Comparison of ENCODE assay signal across 21 cellular contexts in the genomic region with DNA sequence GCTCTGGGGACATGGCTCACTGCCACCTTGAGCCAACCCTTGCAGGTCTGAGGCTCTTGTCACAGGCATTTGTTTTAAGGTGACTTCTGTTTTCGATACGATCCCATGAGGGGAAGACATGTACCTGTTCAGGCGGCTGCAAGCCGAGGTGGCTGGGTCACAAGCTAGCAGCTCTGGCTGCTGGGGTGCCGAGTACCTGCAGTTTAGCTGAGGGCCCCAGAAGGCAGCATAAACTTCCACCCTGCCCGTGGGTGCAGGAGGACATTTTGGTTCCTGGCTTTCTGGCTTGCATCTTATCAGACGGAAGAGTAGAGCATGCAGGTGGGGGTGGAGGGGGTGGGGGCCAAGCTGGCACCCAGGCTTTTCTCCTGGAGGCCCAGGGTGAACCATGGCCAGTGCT.
"Had no signal": no experiment of that assay in that cellular context is flagged by ENCODE, and none has a peak within 500 bp of the region (broad histone marks: within the 10 kb centered on the region; RNA-seq: fewer than 3 reads in every experiment).

No MANE protein-coding gene starts in this region.

- H3K4me3 ChIP-seq: esophagus squamous epithelium, gastroesophageal sphincter, lung, testis, tibial nerve, upper lobe of right lung, vagina had no signal

- H3K27me3 Mint-ChIP-seq: stimulated activated memory B cell treated with anti-CD40 and anti-IgM and Interleukin-4, amounts not matched to agents 10 μg/mL and 1 μg/mL and 100 μg/mL, for 72 hours; stimulated activated naive CD8-positive, alpha-beta T cell treated with anti-CD3 and anti-CD28 coated beads, Interleukin-15, Interleukin-2, amounts not matched to agents 100 ng/mL and 50 ng/mL, for 24 hours had no signal

- DNase-seq: effector memory CD4-positive, alpha-beta T cell; esophagus squamous epithelium; foreskin fibroblast; glutamatergic neuron; left ventricle myocardium superior; mesenchymal stem cell; midbrain; nephron progenitor cell; small intestine; stimulated activated CD4-positive, alpha-beta T cell treated with anti-CD3 and anti-CD28 coated beads, Interleukin-12 subunit alpha, Interleukin-12 subunit beta, amount 100 ng/mL, for 4 hours; stimulated activated CD4-positive, alpha-beta T cell treated with anti-CD3 and anti-CD28 coated beads, Interleukin-2, amount 100 ng/mL, for 48 hours; testis; upper lobe of right lung had no signal

- FAIRE-seq: keratinocyte, small intestine had no signal

- H3K9me3 Mint-ChIP-seq: nephron progenitor cell; stimulated activated memory B cell treated with anti-CD40 and anti-IgM and Interleukin-4, amounts not matched to agents 10 μg/mL and 1 μg/mL and 100 μg/mL, for 72 hours; stimulated activated naive CD8-positive, alpha-beta T cell treated with anti-CD3 and anti-CD28 coated beads, Interleukin-15, Interleukin-2, amounts not matched to agents 100 ng/mL and 50 ng/mL, for 24 hours had no signal

- H3K4me1 ChIP-seq: esophagus squamous epithelium, testis, tibial nerve, upper lobe of right lung, vagina had no signal

- ATAC-seq: gastroesophageal sphincter, left ventricle myocardium superior, upper lobe of right lung had no signal

- H3K27me3 ChIP-seq: esophagus squamous epithelium, gastroesophageal sphincter, testis, tibial nerve, upper lobe of right lung, vagina had no signal

- H3K4me3 Mint-ChIP-seq: nephron progenitor cell; stimulated activated memory B cell treated with anti-CD40 and anti-IgM and Interleukin-4, amounts not matched to agents 10 μg/mL and 1 μg/mL and 100 μg/mL, for 72 hours; stimulated activated naive CD8-positive, alpha-beta T cell treated with anti-CD3 and anti-CD28 coated beads, Interleukin-15, Interleukin-2, amounts not matched to agents 100 ng/mL and 50 ng/mL, for 24 hours had no signal

- H3K27ac ChIP-seq: epithelial cell of prostate, esophagus squamous epithelium, testis, tibial nerve, upper lobe of right lung, vagina had no signal

- H3K9me3 ChIP-seq: esophagus squamous epithelium, gastroesophageal sphincter, testis, tibial nerve, upper lobe of right lung, vagina had no signal

- H3K27ac Mint-ChIP-seq: nephron progenitor cell; stimulated activated memory B cell treated with anti-CD40 and anti-IgM and Interleukin-4, amounts not matched to agents 10 μg/mL and 1 μg/mL and 100 μg/mL, for 72 hours; stimulated activated naive CD8-positive, alpha-beta T cell treated with anti-CD3 and anti-CD28 coated beads, Interleukin-15, Interleukin-2, amounts not matched to agents 100 ng/mL and 50 ng/mL, for 24 hours had no signal
